ENCODE assay signal across 1 cellular context in the genomic region with DNA sequence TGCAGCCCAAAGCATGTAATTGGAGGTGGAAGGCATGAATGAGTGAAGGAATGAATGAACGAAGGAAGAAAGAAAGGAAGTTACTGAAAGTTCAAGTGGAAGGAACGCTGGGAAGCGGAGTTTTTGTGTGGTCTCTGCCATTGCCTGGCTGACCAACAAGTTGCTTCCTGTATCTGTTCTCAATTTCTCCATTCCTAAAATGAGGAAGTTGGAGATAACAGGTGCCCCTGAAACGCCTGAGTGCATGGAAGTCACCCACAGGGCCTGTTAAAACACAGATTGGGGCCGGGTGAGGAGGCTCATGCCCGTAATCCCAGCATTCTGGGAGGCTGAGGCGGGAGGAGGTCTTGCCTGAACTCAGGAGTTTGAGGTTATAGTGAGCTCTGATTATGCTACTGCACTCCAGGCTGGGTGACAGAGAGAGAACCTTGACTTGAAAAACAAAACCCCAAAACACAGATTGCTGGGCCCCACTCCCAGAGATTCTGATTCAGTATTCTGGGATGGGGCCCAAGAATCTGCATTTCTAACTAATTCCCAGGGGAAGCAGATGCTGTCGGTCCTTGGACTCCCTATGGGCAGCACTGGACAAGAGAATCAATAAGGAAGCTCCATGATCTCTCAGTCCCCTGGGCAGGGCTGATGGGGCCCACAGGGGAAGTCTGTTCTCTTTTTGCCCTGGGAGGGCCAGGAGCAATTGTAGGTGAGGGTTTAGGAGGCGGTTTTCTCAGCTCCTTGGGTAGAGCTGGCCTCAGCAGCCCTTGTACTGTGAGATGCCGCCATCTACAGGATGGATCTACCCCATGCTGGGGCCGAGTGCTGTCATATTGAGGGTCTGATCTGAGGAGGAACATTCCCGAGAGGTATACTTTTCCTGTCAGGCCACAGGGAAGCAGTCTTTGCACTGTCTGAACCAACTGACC.
TF ChIP-seq lines count a peak whose summit lies in the region.

No MANE protein-coding gene starts in this region.

TF ChIP-seq in K562, 482 proteins besides CTCF, POLR2A, EP300 and RAD21 (continued from another document and continues in another):
- TF ChIP-seq, protein P1, sequence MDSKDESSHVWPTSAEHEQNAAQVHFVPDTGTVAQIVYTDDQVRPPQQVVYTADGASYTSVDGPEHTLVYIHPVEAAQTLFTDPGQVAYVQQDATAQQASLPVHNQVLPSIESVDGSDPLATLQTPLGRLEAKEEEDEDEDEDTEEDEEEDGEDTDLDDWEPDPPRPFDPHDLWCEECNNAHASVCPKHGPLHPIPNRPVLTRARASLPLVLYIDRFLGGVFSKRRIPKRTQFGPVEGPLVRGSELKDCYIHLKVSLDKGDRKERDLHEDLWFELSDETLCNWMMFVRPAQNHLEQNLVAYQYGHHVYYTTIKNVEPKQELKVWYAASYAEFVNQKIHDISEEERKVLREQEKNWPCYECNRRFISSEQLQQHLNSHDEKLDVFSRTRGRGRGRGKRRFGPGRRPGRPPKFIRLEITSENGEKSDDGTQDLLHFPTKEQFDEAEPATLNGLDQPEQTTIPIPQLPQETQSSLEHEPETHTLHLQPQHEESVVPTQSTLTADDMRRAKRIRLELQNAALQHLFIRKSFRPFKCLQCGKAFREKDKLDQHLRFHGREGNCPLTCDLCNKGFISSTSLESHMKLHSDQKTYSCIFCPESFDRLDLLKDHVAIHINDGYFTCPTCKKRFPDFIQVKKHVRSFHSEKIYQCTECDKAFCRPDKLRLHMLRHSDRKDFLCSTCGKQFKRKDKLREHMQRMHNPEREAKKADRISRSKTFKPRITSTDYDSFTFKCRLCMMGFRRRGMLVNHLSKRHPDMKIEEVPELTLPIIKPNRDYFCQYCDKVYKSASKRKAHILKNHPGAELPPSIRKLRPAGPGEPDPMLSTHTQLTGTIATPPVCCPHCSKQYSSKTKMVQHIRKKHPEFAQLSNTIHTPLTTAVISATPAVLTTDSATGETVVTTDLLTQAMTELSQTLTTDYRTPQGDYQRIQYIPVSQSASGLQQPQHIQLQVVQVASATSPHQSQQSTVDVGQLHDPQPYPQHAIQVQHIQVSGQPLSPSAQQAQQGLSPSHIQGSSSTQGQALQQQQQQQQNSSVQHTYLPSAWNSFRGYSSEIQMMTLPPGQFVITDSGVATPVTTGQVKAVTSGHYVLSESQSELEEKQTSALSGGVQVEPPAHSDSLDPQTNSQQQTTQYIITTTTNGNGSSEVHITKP (IDR thresholded peaks at IDR 0.05; ENCODE audit: partially characterized antibody): no peak
- no peak for TF ChIP-seq RB1 (IDR thresholded peaks at IDR 0.05; ENCODE audit: low read depth)
- TF ChIP-seq U2AF1 (optimal IDR thresholded peaks at IDR 0.05; ENCODE audit: low read depth, low read length): no peak
- TF ChIP-seq NR2C1 (IDR thresholded peaks at IDR 0.05): no peak
- TF ChIP-seq NR2C1 (tag; IDR thresholded peaks at IDR 0.05): peak; percentile 17; the same call in 1 of the 2 replicates
- TF ChIP-seq, protein P2, sequence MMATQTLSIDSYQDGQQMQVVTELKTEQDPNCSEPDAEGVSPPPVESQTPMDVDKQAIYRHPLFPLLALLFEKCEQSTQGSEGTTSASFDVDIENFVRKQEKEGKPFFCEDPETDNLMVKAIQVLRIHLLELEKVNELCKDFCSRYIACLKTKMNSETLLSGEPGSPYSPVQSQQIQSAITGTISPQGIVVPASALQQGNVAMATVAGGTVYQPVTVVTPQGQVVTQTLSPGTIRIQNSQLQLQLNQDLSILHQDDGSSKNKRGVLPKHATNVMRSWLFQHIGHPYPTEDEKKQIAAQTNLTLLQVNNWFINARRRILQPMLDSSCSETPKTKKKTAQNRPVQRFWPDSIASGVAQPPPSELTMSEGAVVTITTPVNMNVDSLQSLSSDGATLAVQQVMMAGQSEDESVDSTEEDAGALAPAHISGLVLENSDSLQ (IDR thresholded peaks at IDR 0.05): no peak
- TF ChIP-seq ZNF830 (CRISPR knock-in tag; IDR thresholded peaks at IDR 0.05): no peak
- no peak for TF ChIP-seq OTX1 (CRISPR knock-in tag; IDR thresholded peaks at IDR 0.05)
- TF ChIP-seq ZNF584 (CRISPR knock-in tag; IDR thresholded peaks at IDR 0.05; ENCODE audit: low read depth): no peak
- TF ChIP-seq ZNF174 (CRISPR knock-in tag; IDR thresholded peaks at IDR 0.05): no peak
- TF ChIP-seq, protein P3, sequence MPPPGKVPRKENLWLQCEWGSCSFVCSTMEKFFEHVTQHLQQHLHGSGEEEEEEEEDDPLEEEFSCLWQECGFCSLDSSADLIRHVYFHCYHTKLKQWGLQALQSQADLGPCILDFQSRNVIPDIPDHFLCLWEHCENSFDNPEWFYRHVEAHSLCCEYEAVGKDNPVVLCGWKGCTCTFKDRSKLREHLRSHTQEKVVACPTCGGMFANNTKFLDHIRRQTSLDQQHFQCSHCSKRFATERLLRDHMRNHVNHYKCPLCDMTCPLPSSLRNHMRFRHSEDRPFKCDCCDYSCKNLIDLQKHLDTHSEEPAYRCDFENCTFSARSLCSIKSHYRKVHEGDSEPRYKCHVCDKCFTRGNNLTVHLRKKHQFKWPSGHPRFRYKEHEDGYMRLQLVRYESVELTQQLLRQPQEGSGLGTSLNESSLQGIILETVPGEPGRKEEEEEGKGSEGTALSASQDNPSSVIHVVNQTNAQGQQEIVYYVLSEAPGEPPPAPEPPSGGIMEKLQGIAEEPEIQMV (tag; conservative IDR thresholded peaks at IDR 0.05; ENCODE audit: low read depth): no peak
- TF ChIP-seq, protein P4, sequence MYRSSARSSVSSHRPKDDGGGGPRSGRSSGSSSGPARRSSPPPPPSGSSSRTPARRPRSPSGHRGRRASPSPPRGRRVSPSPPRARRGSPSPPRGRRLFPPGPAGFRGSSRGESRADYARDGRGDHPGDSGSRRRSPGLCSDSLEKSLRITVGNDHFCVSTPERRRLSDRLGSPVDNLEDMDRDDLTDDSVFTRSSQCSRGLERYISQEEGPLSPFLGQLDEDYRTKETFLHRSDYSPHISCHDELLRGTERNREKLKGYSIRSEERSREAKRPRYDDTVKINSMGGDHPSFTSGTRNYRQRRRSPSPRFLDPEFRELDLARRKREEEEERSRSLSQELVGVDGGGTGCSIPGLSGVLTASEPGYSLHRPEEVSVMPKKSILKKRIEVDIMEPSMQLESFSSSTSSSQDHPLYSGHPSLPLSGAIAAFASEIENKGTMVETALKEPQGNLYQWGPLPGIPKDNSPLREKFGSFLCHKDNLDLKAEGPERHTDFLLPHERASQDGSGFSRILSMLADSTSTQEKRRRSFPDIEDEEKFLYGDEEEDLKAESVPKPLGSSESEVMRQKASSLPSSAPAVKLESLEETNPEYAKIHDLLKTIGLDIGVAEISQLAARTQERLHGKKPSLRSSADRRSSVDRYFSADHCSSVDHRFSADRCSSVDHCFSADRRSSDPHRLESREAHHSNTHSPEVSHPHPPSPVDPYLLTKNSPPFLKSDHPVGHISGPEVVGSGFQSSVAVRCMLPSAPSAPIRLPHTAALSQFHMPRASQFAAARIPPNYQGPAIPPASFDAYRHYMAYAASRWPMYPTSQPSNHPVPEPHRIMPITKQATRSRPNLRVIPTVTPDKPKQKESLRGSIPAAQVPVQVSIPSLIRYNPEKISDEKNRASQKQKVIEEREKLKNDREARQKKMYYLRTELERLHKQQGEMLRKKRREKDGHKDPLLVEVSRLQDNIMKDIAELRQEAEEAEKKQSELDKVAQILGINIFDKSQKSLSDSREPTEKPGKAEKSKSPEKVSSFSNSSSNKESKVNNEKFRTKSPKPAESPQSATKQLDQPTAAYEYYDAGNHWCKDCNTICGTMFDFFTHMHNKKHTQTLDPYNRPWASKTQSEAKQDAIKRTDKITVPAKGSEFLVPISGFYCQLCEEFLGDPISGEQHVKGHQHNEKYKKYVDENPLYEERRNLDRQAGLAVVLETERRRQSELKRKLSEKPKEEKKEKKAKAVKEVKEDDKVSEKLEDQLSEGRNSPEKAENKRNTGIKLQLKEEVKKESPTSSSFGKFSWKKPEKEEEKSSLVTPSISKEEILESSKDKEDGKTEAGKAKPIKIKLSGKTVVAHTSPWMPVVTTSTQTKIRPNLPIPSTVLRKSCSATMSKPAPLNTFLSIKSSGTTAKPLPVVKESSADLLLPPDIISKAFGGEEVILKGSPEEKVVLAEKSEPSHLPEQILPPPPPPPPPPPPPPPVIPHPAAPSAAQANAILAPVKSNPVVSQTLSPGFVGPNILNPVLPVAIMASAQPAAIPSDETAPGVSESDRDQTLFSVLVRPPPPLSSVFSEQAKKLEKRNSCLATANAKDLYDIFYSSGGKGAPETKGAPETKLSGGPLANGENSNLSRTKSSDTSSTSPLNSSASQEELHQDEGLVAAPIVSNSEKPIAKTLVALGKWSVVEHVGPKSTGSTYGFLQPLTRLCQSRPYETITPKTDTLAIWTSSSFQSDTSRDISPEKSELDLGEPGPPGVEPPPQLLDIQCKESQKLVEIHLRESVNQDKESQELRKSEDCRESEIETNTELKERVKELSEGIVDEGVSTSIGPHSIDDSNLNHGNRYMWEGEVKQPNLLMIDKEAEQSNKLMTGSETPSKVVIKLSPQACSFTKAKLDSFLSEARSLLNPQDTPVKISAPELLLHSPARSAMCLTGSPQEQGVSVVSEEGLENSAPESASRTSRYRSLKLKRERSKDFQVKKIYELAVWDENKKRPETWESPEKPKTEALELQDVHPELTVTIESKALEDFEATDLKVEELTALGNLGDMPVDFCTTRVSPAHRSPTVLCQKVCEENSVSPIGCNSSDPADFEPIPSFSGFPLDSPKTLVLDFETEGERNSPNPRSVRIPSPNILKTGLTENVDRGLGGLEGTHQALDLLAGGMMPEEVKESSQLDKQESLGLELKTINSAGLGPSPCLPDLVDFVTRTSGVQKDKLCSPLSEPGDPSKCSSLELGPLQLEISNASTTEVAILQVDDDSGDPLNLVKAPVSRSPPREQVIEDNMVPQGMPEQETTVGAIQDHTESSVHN (IDR thresholded peaks at IDR 0.05; ENCODE audit: borderline replicate concordance in 1 of 2, low read depth in 1 of 2): no peak
- no peak for TF ChIP-seq IFI16 (CRISPR knock-in tag; IDR thresholded peaks at IDR 0.05)
- TF ChIP-seq TGIF2 (CRISPR knock-in tag; IDR thresholded peaks at IDR 0.05): no peak
- peak; percentile 10; the same call in 1 of the 2 replicates for TF ChIP-seq GABPB1 (CRISPR knock-in tag; IDR thresholded peaks at IDR 0.05)
- TF ChIP-seq, protein P5, sequence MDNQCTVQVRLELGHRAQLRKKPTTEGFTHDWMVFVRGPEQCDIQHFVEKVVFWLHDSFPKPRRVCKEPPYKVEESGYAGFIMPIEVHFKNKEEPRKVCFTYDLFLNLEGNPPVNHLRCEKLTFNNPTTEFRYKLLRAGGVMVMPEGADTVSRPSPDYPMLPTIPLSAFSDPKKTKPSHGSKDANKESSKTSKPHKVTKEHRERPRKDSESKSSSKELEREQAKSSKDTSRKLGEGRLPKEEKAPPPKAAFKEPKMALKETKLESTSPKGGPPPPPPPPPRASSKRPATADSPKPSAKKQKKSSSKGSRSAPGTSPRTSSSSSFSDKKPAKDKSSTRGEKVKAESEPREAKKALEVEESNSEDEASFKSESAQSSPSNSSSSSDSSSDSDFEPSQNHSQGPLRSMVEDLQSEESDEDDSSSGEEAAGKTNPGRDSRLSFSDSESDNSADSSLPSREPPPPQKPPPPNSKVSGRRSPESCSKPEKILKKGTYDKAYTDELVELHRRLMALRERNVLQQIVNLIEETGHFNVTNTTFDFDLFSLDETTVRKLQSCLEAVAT (IDR thresholded peaks at IDR 0.05): no peak
- no peak for TF ChIP-seq RBM34 (IDR thresholded peaks at IDR 0.05; ENCODE audit: borderline replicate concordance, insufficient read depth, low read length)
- no peak for TF ChIP-seq ERF (CRISPR knock-in tag; IDR thresholded peaks at IDR 0.05)
- TF ChIP-seq, protein P6, sequence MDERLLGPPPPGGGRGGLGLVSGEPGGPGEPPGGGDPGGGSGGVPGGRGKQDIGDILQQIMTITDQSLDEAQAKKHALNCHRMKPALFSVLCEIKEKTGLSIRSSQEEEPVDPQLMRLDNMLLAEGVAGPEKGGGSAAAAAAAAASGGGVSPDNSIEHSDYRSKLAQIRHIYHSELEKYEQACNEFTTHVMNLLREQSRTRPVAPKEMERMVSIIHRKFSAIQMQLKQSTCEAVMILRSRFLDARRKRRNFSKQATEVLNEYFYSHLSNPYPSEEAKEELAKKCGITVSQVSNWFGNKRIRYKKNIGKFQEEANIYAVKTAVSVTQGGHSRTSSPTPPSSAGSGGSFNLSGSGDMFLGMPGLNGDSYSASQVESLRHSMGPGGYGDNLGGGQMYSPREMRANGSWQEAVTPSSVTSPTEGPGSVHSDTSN (CRISPR knock-in tag; IDR thresholded peaks at IDR 0.05; ENCODE audit: low read depth): no peak
- TF ChIP-seq, protein P6 (tag; conservative IDR thresholded peaks at IDR 0.05; ENCODE audit: low read depth): no peak
- no peak for TF ChIP-seq SMAD1 (IDR thresholded peaks at IDR 0.05; ENCODE audit: low read depth, low read length, partially characterized antibody)
- TF ChIP-seq FOS (IDR thresholded peaks at IDR 0.05; ENCODE audit: extremely low read depth, insufficient read length): peak; percentile 52
- no peak for TF ChIP-seq ZNF133 (CRISPR knock-in tag; IDR thresholded peaks at IDR 0.05)
- TF ChIP-seq TRIM28 (IDR thresholded peaks at IDR 0.05): no peak
- no peak for TF ChIP-seq HNRNPK (IDR thresholded peaks at IDR 0.05; ENCODE audit: low read depth, low read length, poor library complexity, severe bottlenecking)
- no peak for TF ChIP-seq PHB2 (IDR thresholded peaks at IDR 0.05; ENCODE audit: low read depth)
- no peak for TF ChIP-seq LARP7 (IDR thresholded peaks at IDR 0.05)
- TF ChIP-seq PRPF4 (IDR thresholded peaks at IDR 0.05; ENCODE audit: insufficient read depth, low read depth, low read length, poor library complexity, severe bottlenecking): no peak
- TF ChIP-seq, protein P7, sequence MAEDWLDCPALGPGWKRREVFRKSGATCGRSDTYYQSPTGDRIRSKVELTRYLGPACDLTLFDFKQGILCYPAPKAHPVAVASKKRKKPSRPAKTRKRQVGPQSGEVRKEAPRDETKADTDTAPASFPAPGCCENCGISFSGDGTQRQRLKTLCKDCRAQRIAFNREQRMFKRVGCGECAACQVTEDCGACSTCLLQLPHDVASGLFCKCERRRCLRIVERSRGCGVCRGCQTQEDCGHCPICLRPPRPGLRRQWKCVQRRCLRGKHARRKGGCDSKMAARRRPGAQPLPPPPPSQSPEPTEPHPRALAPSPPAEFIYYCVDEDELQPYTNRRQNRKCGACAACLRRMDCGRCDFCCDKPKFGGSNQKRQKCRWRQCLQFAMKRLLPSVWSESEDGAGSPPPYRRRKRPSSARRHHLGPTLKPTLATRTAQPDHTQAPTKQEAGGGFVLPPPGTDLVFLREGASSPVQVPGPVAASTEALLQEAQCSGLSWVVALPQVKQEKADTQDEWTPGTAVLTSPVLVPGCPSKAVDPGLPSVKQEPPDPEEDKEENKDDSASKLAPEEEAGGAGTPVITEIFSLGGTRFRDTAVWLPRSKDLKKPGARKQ (CRISPR knock-in tag; IDR thresholded peaks at IDR 0.05): no peak
- no peak for TF ChIP-seq ZBTB8A (IDR thresholded peaks at IDR 0.05; ENCODE audit: partially characterized antibody)
- no peak for TF ChIP-seq RNF2 (IDR thresholded peaks at IDR 0.05)
- TF ChIP-seq, protein P8, sequence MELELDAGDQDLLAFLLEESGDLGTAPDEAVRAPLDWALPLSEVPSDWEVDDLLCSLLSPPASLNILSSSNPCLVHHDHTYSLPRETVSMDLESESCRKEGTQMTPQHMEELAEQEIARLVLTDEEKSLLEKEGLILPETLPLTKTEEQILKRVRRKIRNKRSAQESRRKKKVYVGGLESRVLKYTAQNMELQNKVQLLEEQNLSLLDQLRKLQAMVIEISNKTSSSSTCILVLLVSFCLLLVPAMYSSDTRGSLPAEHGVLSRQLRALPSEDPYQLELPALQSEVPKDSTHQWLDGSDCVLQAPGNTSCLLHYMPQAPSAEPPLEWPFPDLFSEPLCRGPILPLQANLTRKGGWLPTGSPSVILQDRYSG (tag; conservative IDR thresholded peaks at IDR 0.05; ENCODE audit: low read depth): no peak
